Comparison of ENCODE assay signal across 1 cellular context in the genomic region with DNA sequence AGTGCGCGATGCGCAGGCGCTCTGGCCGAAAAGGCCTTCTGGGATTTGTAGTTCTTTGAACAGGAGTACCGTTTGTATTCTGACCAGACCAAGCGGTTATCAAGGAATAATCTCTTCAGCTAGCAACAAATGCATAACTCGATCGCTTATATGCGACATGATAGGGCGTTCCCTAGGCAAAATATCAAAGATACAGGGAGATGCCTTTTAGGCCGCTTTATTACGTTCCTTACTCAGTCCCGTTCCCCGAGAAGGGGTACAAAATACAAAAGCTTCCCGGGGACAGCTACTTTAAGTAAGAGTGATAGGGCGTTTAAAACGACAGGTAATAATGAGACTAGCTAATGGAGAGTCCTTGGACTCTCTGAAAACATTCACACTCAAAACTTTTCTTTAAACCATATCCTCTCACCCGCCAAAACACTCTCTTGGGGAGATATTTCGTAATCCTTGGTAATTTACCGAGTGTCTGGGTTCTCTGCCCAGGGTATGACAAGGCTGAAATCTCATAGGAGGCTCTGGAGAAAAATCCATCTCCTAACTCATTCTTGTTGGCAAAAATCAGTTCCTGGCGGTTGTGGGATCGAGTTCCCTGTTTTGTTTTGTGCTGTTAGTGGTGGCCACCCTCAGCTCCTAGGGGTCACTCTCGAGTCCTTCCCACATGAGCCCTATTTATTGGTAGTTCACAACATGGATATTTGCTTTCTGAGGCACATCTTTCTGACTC.
TF ChIP-seq lines count a peak whose summit lies in the region.

No MANE protein-coding gene starts in this region.

TF ChIP-seq in GM12878, 131 proteins besides CTCF, POLR2A, EP300 and RAD21:
- TF ChIP-seq NRF1 (conservative IDR thresholded peaks at IDR 0.05; ENCODE audit: low read depth, low read length) (peak; percentile 88), SREBF1 (IDR thresholded peaks at IDR 0.05; ENCODE audit: low read length) (peak; percentile 40), SIX5 (IDR thresholded peaks at IDR 0.05; ENCODE audit: low read depth, low read length, severe bottlenecking) (peak; percentile 89), SREBF2 (IDR thresholded peaks at IDR 0.05; ENCODE audit: low read length) (no peak), NFIC (IDR thresholded peaks at IDR 0.05; ENCODE audit: low read depth, low read length) (0 out of 2 replicates have a peak, but pooled peaks have one; percentile 9), SP1 (IDR thresholded peaks at IDR 0.05; ENCODE audit: low read depth, low read length) (peak; percentile 3), ZNF274 (IDR thresholded peaks at IDR 0.05; ENCODE audit: insufficient read depth, insufficient read length) (no peak), CREB1 (IDR thresholded peaks at IDR 0.05; ENCODE audit: low read depth) (no peak), HCFC1 (IDR thresholded peaks at IDR 0.05; ENCODE audit: low read length) (peak; percentile 94), IKZF1 (conservative IDR thresholded peaks at IDR 0.05) (peak; percentile 84)
- TF ChIP-seq, protein P1, sequence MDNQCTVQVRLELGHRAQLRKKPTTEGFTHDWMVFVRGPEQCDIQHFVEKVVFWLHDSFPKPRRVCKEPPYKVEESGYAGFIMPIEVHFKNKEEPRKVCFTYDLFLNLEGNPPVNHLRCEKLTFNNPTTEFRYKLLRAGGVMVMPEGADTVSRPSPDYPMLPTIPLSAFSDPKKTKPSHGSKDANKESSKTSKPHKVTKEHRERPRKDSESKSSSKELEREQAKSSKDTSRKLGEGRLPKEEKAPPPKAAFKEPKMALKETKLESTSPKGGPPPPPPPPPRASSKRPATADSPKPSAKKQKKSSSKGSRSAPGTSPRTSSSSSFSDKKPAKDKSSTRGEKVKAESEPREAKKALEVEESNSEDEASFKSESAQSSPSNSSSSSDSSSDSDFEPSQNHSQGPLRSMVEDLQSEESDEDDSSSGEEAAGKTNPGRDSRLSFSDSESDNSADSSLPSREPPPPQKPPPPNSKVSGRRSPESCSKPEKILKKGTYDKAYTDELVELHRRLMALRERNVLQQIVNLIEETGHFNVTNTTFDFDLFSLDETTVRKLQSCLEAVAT (IDR thresholded peaks at IDR 0.05): peak; percentile 87
- TF ChIP-seq, protein P2, sequence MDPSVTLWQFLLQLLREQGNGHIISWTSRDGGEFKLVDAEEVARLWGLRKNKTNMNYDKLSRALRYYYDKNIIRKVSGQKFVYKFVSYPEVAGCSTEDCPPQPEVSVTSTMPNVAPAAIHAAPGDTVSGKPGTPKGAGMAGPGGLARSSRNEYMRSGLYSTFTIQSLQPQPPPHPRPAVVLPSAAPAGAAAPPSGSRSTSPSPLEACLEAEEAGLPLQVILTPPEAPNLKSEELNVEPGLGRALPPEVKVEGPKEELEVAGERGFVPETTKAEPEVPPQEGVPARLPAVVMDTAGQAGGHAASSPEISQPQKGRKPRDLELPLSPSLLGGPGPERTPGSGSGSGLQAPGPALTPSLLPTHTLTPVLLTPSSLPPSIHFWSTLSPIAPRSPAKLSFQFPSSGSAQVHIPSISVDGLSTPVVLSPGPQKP (IDR thresholded peaks at IDR 0.05; ENCODE audit: low read depth, low read length): 0 out of 2 replicates have a peak, but pooled peaks have one; percentile 53
- TF ChIP-seq, protein P3, sequence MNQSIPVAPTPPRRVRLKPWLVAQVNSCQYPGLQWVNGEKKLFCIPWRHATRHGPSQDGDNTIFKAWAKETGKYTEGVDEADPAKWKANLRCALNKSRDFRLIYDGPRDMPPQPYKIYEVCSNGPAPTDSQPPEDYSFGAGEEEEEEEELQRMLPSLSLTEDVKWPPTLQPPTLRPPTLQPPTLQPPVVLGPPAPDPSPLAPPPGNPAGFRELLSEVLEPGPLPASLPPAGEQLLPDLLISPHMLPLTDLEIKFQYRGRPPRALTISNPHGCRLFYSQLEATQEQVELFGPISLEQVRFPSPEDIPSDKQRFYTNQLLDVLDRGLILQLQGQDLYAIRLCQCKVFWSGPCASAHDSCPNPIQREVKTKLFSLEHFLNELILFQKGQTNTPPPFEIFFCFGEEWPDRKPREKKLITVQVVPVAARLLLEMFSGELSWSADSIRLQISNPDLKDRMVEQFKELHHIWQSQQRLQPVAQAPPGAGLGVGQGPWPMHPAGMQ (IDR thresholded peaks at IDR 0.05; ENCODE audit: borderline replicate concordance): no peak
- TF ChIP-seq, protein P4, sequence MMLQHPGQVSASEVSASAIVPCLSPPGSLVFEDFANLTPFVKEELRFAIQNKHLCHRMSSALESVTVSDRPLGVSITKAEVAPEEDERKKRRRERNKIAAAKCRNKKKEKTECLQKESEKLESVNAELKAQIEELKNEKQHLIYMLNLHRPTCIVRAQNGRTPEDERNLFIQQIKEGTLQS (IDR thresholded peaks at IDR 0.05; ENCODE audit: borderline replicate concordance, extremely low read depth, low read depth, low read length): no peak
